8 cellular contexts compared by ENCODE assay signal in the genomic region with DNA sequence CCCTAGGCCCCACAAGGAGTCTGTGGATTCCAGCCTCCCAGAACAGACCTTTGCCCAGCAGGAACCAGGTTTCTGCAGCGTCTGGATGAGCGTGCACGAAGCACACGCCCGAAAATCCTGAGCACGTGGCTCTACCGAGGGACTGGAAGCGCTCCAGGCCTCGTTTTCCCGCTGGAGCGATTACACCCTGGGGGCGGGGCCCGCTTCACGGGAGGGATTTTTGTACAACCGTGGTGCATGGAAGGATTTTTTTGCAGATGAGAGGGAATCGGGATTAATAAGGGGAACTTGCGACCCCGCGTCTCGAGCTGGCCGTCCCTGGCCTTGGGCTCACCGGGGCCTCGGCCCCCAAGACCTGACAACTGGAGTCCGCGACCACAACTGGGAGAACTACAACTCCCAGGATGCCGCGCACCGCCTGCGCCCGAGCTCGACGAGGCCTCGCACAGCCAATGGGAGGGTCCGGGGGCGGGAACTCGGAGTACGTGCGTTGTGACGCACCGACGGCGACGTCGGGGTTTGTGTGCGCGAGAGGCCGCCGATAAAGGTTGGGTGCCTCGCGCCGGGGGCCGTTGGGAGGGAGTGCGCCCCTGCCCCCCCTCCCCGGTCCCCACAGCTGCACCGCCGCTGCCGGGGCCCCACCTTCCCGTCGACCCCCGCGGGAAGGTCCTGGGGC. TPM values are rescaled to one million over a fixed set of nuclear protein-coding genes. Genes with fewer than 3 reads are reported as not detected.
DNase-seq lines count a peak whose midpoint lies in the region; ATAC-seq, FAIRE-seq and TF ChIP-seq lines count a peak whose summit lies in the region.

ZNF628 (plus strand) TSS at position 518 of the 676 bp plus-strand sequence. CDS start 3,294 bp downstream, outside the sequence.

- H3K9me3 ChIP-seq in adrenal gland (replicated peaks in 1 of 3) (no peaks in the 10 kb centered on the region), upper lobe of right lung (no peaks in the 10 kb centered on the region)

- DNase-seq in GM12891 (ENCODE audit: insufficient read length, low spot score) = peak; percentile 100
- DNase-seq in NCI-H1436 (lab: John Stamatoyannopoulos, UW) = peak; percentile 99
- peak; percentile 99 for DNase-seq in SW480 (ENCODE audit: low spot score)
- DNase-seq in adrenal gland = peak; percentile 98 to 99 (median 99)
- peak; percentile 100 for DNase-seq in left cardiac atrium
- peak; percentile 100 for DNase-seq in posterior vena cava (ENCODE audit: low spot score)
- peak; percentile 100 for DNase-seq in upper lobe of right lung

- H3K27ac ChIP-seq in adrenal gland (peak within 1 kb of the TSS; percentile 69 to 97 (median 87)), upper lobe of right lung (peak within 1 kb of the TSS; percentile 91)

- 0 to 4% (median 1%) methylated on average over 15 to 61 of the region's 61 CpGs for WGBS in adrenal gland, 4 donors

- peak within 1 kb of the TSS in 3 of 4 donors; percentile 41 to 64 (median 54) for H3K4me3 ChIP-seq in adrenal gland
- H3K4me3 ChIP-seq in upper lobe of right lung = peak within 1 kb of the TSS; percentile 69

- TF ChIP-seq CTCF in adrenal gland (IDR thresholded peaks at IDR 0.05) = no peak
- no peak for TF ChIP-seq CTCF in upper lobe of right lung (IDR thresholded peaks at IDR 0.05)

- intact Hi-C loops in adrenal gland (cut with DNase I) (no loop called here), left cardiac atrium (cut with DNase I) (no loop called here), posterior vena cava (cut with DNase I) (loop anchor here in 1 of 2 donors (10.0 kb wide), 1 partner anchor 1181 kb away; no protein-coding TSS in a partner anchor), upper lobe of right lung (cut with DNase I) (no loop called here)

- H3K27me3 ChIP-seq in adrenal gland = no peaks in the 10 kb centered on the region
- no peaks in the 10 kb centered on the region for H3K27me3 ChIP-seq in upper lobe of right lung

- peak; percentile 95 for FAIRE-seq in GM12891 (lab: Jason Lieb, UNC)

- H3K36me3 ChIP-seq in adrenal gland (replicated peaks in 1 of 2) = no peaks in the 10 kb centered on the region
- no peaks in the 10 kb centered on the region for H3K36me3 ChIP-seq in upper lobe of right lung

- H3K4me1 ChIP-seq in adrenal gland (replicated peaks in 1 of 2) (peaks cover 5 to 23% of the 10 kb centered on the region in 2 donors), upper lobe of right lung (peaks cover 11% of the 10 kb centered on the region)

- ATAC-seq in HG02840 (IDR thresholded peaks at IDR 0.05; ENCODE audit: low FRiP score, unreplicated experiment) (peak; percentile 91), left cardiac atrium (peak; percentile 97 to 98), upper lobe of right lung (peak; percentile 97)

- TF ChIP-seq POLR2A in GM12891 (IDR thresholded peaks at IDR 0.05; ENCODE audit: low read depth, low read length) = peak; percentile 27; the same call in 1 of the 2 replicates
- peak; percentile 89 to 92 for TF ChIP-seq POLR2A in adrenal gland (IDR thresholded peaks at IDR 0.05)

TF ChIP-seq in GM12891, 5 proteins besides CTCF, POLR2A, EP300 and RAD21:
- TF ChIP-seq SPI1 (IDR thresholded peaks at IDR 0.05; ENCODE audit: low read depth, low read length) (no peak), PAX5 (IDR thresholded peaks at IDR 0.05; ENCODE audit: insufficient read depth, low read length, severe bottlenecking) (peak; percentile 12), TAF1 (IDR thresholded peaks at IDR 0.05; ENCODE audit: low read depth, low read length) (peak; percentile 45; the same call in 1 of the 2 replicates), POLR2AphosphoS5 (IDR thresholded peaks at IDR 0.05; ENCODE audit: low read depth, low read length) (0 out of 2 replicates have a peak, but pooled peaks have one; percentile 22), POU2F2 (IDR thresholded peaks at IDR 0.05; ENCODE audit: low read depth, low read length) (no peak)

RNA-seq across cellular contexts. Expression of gene ZNF628, which starts in this region (rescaled TPM):
- 5.0 TPM for polyA plus RNA-seq in GM12891 (2012; ENCODE audit: low read depth, missing spikeins)
- total RNA-seq in adrenal gland = 10 to 100 TPM in 3 of 8 donors, 1 to 10 TPM in 5; 5.4 to 27.9 (median 9.2) TPM
- 10 to 100 TPM in 1 of 3 donors, 1 to 10 TPM in 1, under 1 TPM in 1; 0.04 to 17.5 (median 3.7) TPM for polyA plus RNA-seq in adrenal gland
- 1 to 10 TPM; 5.3 to 9.0 TPM for total RNA-seq in left cardiac atrium
- 1 to 10 TPM; 5.7 to 7.9 TPM for total RNA-seq in posterior vena cava
- 10.2 TPM for total RNA-seq in upper lobe of right lung

Comparison
In these comparisons a context has a peak if more than half of its experiments do, and no peak if none do; other contexts are left out.
1. Peak in every context shown above with its lines: DNase-seq, ATAC-seq, H3K4me3 ChIP-seq and H3K27ac ChIP-seq.